18 cellular contexts compared by ENCODE assay signal in the genomic region with DNA sequence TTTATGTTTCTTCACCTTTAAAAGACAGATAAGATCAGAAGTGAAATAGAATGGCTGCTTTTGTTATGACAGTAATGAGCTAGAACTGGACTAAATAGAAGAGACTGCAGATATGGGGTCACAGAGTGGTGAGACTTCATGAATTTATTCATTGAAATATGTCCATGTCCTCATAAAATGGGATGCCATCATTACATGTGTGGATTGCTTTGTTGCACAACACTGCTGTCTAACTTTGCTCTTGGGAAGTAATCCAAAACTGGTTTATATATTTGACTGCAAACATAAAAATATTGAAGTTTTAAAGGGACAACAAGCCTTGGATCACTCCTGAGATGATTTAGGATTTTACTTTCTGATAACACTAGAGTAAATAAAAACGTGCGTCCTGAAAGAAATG.
"Had no signal": no experiment of that assay in that cellular context is flagged by ENCODE, and none has a peak within 500 bp of the region (broad histone marks: within the 10 kb centered on the region; RNA-seq: fewer than 3 reads in every experiment).

No MANE protein-coding gene starts in this region.

- H3K36me3 Mint-ChIP-seq: activated CD8-positive, alpha-beta memory T cell treated with anti-CD3 and anti-CD28 coated beads, Interleukin-2, amount 10 ng/mL, durations not matched to agents 7 days and 5 days; activated naive CD8-positive, alpha-beta T cell; memory B cell; natural killer cell treated with Interleukin-12 subunit alpha and Interleukin-12 subunit beta and Interleukin-15 and Interleukin-18, amount 100 ng/mL, for 72 hours; stimulated activated memory B cell treated with anti-CD40 and anti-IgM and Interleukin-4, amounts not matched to agents 10 μg/mL and 1 μg/mL and 100 μg/mL, for 72 hours had no signal

- H3K9me3 Mint-ChIP-seq: activated T-cell treated with anti-CD3 and anti-CD28 coated beads, Interleukin-2, amount 50 U/mL, for 24 hours; memory B cell; stimulated activated memory B cell treated with anti-CD40 and anti-IgM and Interleukin-4, amounts not matched to agents 10 μg/mL and 1 μg/mL and 100 μg/mL, for 72 hours had no signal

- H3K4me3 Mint-ChIP-seq: activated CD8-positive, alpha-beta memory T cell treated with anti-CD3 and anti-CD28 coated beads, Interleukin-2, amount 10 ng/mL, durations not matched to agents 7 days and 5 days; activated naive CD8-positive, alpha-beta T cell; activated T-cell treated with anti-CD3 and anti-CD28 coated beads, Interleukin-2, amount 50 U/mL, for 24 hours; memory B cell; natural killer cell treated with Interleukin-12 subunit alpha and Interleukin-12 subunit beta and Interleukin-15 and Interleukin-18, amount 100 ng/mL, for 72 hours; stimulated activated memory B cell treated with anti-CD40 and anti-IgM and Interleukin-4, amounts not matched to agents 10 μg/mL and 1 μg/mL and 100 μg/mL, for 72 hours had no signal

- ATAC-seq: activated CD4-positive, CD25-positive, alpha-beta regulatory T cell treated with anti-CD3 and anti-CD28 coated beads, Interleukin-2, amount 50 U/mL, for 24 hours; activated CD8-positive, alpha-beta memory T cell treated with anti-CD3 and anti-CD28 coated beads, Interleukin-2, amount 10 ng/mL, durations not matched to agents 7 days and 5 days; heart right ventricle; left lung; natural killer cell treated with Interleukin-12 subunit alpha and Interleukin-12 subunit beta and Interleukin-15 and Interleukin-18, amount 100 ng/mL, for 72 hours; stimulated activated memory B cell treated with anti-CD40 and anti-IgM and Interleukin-4, amounts not matched to agents 10 μg/mL and 1 μg/mL and 100 μg/mL, for 72 hours had no signal

- DNase-seq: activated CD8-positive, alpha-beta memory T cell treated with anti-CD3 and anti-CD28 coated beads, Interleukin-2, amount 10 ng/mL, durations not matched to agents 7 days and 5 days; activated effector memory CD4-positive, alpha-beta T cell treated with anti-CD3 and anti-CD28 coated beads, Interleukin-2, amount 50 U/mL, for 16 hours; activated T-cell treated with anti-CD3 and anti-CD28 coated beads, Interleukin-2, amount 50 U/mL, for 24 hours; aorta; heart right ventricle; islet precursor cell; left lung; nucleus accumbens; spleen; stimulated activated CD4-positive, alpha-beta T cell treated with anti-CD3 and anti-CD28 coated beads, Interleukin-1b, Interleukin-23, amount 100 ng/mL, for 48 hours; transverse colon had no signal

- H3K4me1 Mint-ChIP-seq: activated CD8-positive, alpha-beta memory T cell treated with anti-CD3 and anti-CD28 coated beads, Interleukin-2, amount 10 ng/mL, durations not matched to agents 7 days and 5 days; memory B cell; stimulated activated memory B cell treated with anti-CD40 and anti-IgM and Interleukin-4, amounts not matched to agents 10 μg/mL and 1 μg/mL and 100 μg/mL, for 72 hours had no signal

- H3K27me3 Mint-ChIP-seq: activated CD8-positive, alpha-beta memory T cell treated with anti-CD3 and anti-CD28 coated beads, Interleukin-2, amount 10 ng/mL, durations not matched to agents 7 days and 5 days; activated naive CD8-positive, alpha-beta T cell; activated T-cell treated with anti-CD3 and anti-CD28 coated beads, Interleukin-2, amount 50 U/mL, for 24 hours; memory B cell; natural killer cell treated with Interleukin-12 subunit alpha and Interleukin-12 subunit beta and Interleukin-15 and Interleukin-18, amount 100 ng/mL, for 72 hours; stimulated activated memory B cell treated with anti-CD40 and anti-IgM and Interleukin-4, amounts not matched to agents 10 μg/mL and 1 μg/mL and 100 μg/mL, for 72 hours had no signal

- H3K4me3 ChIP-seq: breast epithelium, heart right ventricle, left lung, right atrium auricular region, spleen, transverse colon had no signal

- H3K27ac Mint-ChIP-seq: activated CD8-positive, alpha-beta memory T cell treated with anti-CD3 and anti-CD28 coated beads, Interleukin-2, amount 10 ng/mL, durations not matched to agents 7 days and 5 days; activated naive CD8-positive, alpha-beta T cell; activated T-cell treated with anti-CD3 and anti-CD28 coated beads, Interleukin-2, amount 50 U/mL, for 24 hours; memory B cell; natural killer cell treated with Interleukin-12 subunit alpha and Interleukin-12 subunit beta and Interleukin-15 and Interleukin-18, amount 100 ng/mL, for 72 hours; stimulated activated memory B cell treated with anti-CD40 and anti-IgM and Interleukin-4, amounts not matched to agents 10 μg/mL and 1 μg/mL and 100 μg/mL, for 72 hours had no signal
